ENCODE assay signal across 14 cellular contexts in genomic region chr6:36980129-36980528, GRCh38. TPM values are rescaled to one million over a fixed set of nuclear protein-coding genes. Genes with fewer than 3 reads are reported as not detected.
DNase-seq lines count a peak whose midpoint lies in the region; ATAC-seq, FAIRE-seq and TF ChIP-seq lines count a peak whose summit lies in the region.
"Had no signal": no experiment of that assay in that cellular context is flagged by ENCODE, and none has a peak within 500 bp of the region (broad histone marks: within the 10 kb centered on the region; RNA-seq: fewer than 3 reads in every experiment).

No MANE protein-coding gene starts in this region.

- H3K27me3 Mint-ChIP-seq in astrocyte (ENCODE audit: low read depth, unreplicated experiment) (no peaks in the 10 kb centered on the region), neural progenitor cell (ENCODE audit: insufficient read depth, low read depth) (no peaks in the 10 kb centered on the region)
- H3K27me3 Mint-ChIP-seq: IgD-negative memory B cell had no signal

- TF ChIP-seq POLR2A in heart left ventricle (IDR thresholded peaks at IDR 0.05) = no peak

- H3K4me2 ChIP-seq in astrocyte (ENCODE audit: low read length) = no peak overlapping the region
- no peak overlapping the region for H3K4me2 ChIP-seq in neural progenitor cell
- H3K4me2 ChIP-seq in PC-3 (ENCODE audit: low read length) = no peak overlapping the region

- no peaks in the 10 kb centered on the region for H3K9me2 ChIP-seq in PC-3 (replicated peaks; ENCODE audit: low read length)

- H3K79me2 ChIP-seq in astrocyte (ENCODE audit: insufficient read depth, low read length) = peaks cover 84% of the 10 kb centered on the region
- H3K79me2 ChIP-seq in neural progenitor cell (ENCODE audit: low read depth) = peaks cover 68% of the 10 kb centered on the region
- H3K79me2 ChIP-seq in PC-3 (ENCODE audit: low read length) = peaks cover 67% of the 10 kb centered on the region

- peak overlapping the region; percentile 12 for H3K9ac ChIP-seq in astrocyte (ENCODE audit: low read length)
- H3K9ac ChIP-seq in neural progenitor cell = peak overlapping the region; percentile 27
- no peak overlapping the region for H3K9ac ChIP-seq in PC-3 (ENCODE audit: low read length)

- no peak overlapping the region for H2AFZ ChIP-seq in astrocyte (ENCODE audit: low read depth, low read length)
- no peak overlapping the region for H2AFZ ChIP-seq in neural progenitor cell (replicated peaks)
- H2AFZ ChIP-seq in PC-3 (ENCODE audit: low read length) = no peak overlapping the region

- H3F3A ChIP-seq in neural progenitor cell (ENCODE audit: low read depth) = no peaks in the 10 kb centered on the region
- H3F3A ChIP-seq in PC-3 (ENCODE audit: low read length, unreplicated experiment) = no peaks in the 10 kb centered on the region

- H3K9me3 ChIP-seq in heart left ventricle = no peaks in the 10 kb centered on the region
- no peaks in the 10 kb centered on the region for H3K9me3 ChIP-seq in astrocyte (ENCODE audit: insufficient read depth, low read depth, low read length)
- H3K9me3 ChIP-seq in neural progenitor cell (ENCODE audit: low read depth) = no peaks in the 10 kb centered on the region
- no peaks in the 10 kb centered on the region for H3K9me3 ChIP-seq in PC-3 (ENCODE audit: low read length)
- H3K9me3 ChIP-seq: adrenal gland had no signal

- no peak overlapping the region for H3K4me3 Mint-ChIP-seq in astrocyte (ENCODE audit: unreplicated experiment)
- H3K4me3 Mint-ChIP-seq in neural progenitor cell = no peak overlapping the region

- DNase-seq in heart left ventricle = no peak
- no peak for DNase-seq in Right ventricle myocardium inferior (ENCODE audit: missing footprints)
- DNase-seq in astrocyte (ENCODE audit: low read depth) = no peak
- DNase-seq in neural progenitor cell (ENCODE audit: low spot score) = no peak
- DNase-seq in PC-3 = no peak
- DNase-seq in mucosa of gallbladder (ENCODE audit: low spot score) = no peak
- DNase-seq: adrenal gland, dermis blood vessel endothelial cell had no signal

- H3K36me3 ChIP-seq in heart left ventricle = peaks cover 0 to 65% (median 37%) of the 10 kb centered on the region in 9 donors
- peaks cover 44% of the 10 kb centered on the region for H3K36me3 ChIP-seq in astrocyte (ENCODE audit: insufficient read depth, low read length)
- H3K36me3 ChIP-seq in neural progenitor cell = no peaks in the 10 kb centered on the region
- peaks cover 44% of the 10 kb centered on the region for H3K36me3 ChIP-seq in PC-3 (ENCODE audit: low read depth, low read length)

- TF ChIP-seq CTCF in heart left ventricle (IDR thresholded peaks at IDR 0.05) (no peak), astrocyte (IDR thresholded peaks at IDR 0.05; ENCODE audit: insufficient read depth, low read depth, low read length) (no peak), neural progenitor cell (IDR thresholded peaks at IDR 0.05) (no peak), PC-3 (conservative IDR thresholded peaks at IDR 0.05; ENCODE audit: low read depth, low read length) (no peak)

- no TSS peak for BruUV-seq in PC-3 (replicated peaks; lab: Mats Ljungman, UMichigan)

- ATAC-seq in heart left ventricle (no peak), Right ventricle myocardium inferior (no peak), PC-3 (no peak), HG03460 (IDR thresholded peaks at IDR 0.05; ENCODE audit: unreplicated experiment) (no peak)
- ATAC-seq: Panc1 had no signal

- no peaks in the 10 kb centered on the region for H3K27me3 ChIP-seq in heart left ventricle
- no peaks in the 10 kb centered on the region for H3K27me3 ChIP-seq in astrocyte (ENCODE audit: insufficient read depth, low read length)
- no peaks in the 10 kb centered on the region for H3K27me3 ChIP-seq in neural progenitor cell
- no peaks in the 10 kb centered on the region for H3K27me3 ChIP-seq in PC-3 (ENCODE audit: low read length)
- H3K27me3 ChIP-seq: adrenal gland had no signal

- CTCF ChIA-PET in PC-3 (lab: Charles Lee) = no interaction called here

- no peak overlapping the region for H3K4me3 ChIP-seq in heart left ventricle
- no peak overlapping the region for H3K4me3 ChIP-seq in astrocyte (ENCODE audit: insufficient read depth, low read depth, low read length)
- H3K4me3 ChIP-seq in neural progenitor cell = no peak overlapping the region
- H3K4me3 ChIP-seq in PC-3 (ENCODE audit: low read length) = no peak overlapping the region
- H3K4me3 ChIP-seq: adrenal gland had no signal

- 30 to 48% (median 42%) methylated on average over 6 of the region's 6 CpGs for WGBS in heart left ventricle, 4 donors

- peak overlapping the region in 9 of 12 donors; percentile 26 to 77 (median 51) for H3K27ac ChIP-seq in heart left ventricle
- no peak overlapping the region for H3K27ac ChIP-seq in astrocyte (ENCODE audit: low read depth, low read length)
- no peak overlapping the region for H3K27ac ChIP-seq in neural progenitor cell
- H3K27ac ChIP-seq in PC-3 (ENCODE audit: low read length) = no peak overlapping the region

- FAIRE-seq in astrocyte (lab: Jason Lieb, UNC) = no peak
- FAIRE-seq: G401.6 had no signal

- H4K20me1 ChIP-seq in astrocyte (ENCODE audit: insufficient read depth, low read length) (peaks cover 100% of the 10 kb centered on the region), neural progenitor cell (ENCODE audit: low read depth) (peaks cover 71% of the 10 kb centered on the region), PC-3 (ENCODE audit: low read length) (peaks cover 58% of the 10 kb centered on the region)

- intact Hi-C loops in heart left ventricle (cut with DNase I) = loop anchor here in 8 of 10 donors (5.0 to 10.0 kb wide), 4 partner anchors 37 to 215 kb away; partner anchors contain the start of gene C6orf89 (in 3 of the 8)
- intact Hi-C loops in Right ventricle myocardium inferior (cut with DNase I) = no loop called here
- intact Hi-C loops in PC-3 (cut with micrococcal nuclease) = loop anchor here (10.0 kb wide), 1 partner anchor 95 kb away; the partner anchor contains the start of gene C6orf89

- peaks cover 10% of the 10 kb centered on the region for H3K36me3 Mint-ChIP-seq in astrocyte (ENCODE audit: low read depth, unreplicated experiment)
- H3K36me3 Mint-ChIP-seq in neural progenitor cell = peaks cover 14% of the 10 kb centered on the region
- H3K36me3 Mint-ChIP-seq: IgD-negative memory B cell had no signal

- no peak overlapping the region for H3K27ac Mint-ChIP-seq in astrocyte (ENCODE audit: unreplicated experiment)
- no peak overlapping the region for H3K27ac Mint-ChIP-seq in neural progenitor cell

- POLR2A ChIA-PET in PC-3 (lab: Charles Lee; ENCODE audit: unreplicated experiment) = no interaction called here

- H3K4me1 Mint-ChIP-seq in astrocyte (ENCODE audit: low read depth, unreplicated experiment) = peaks cover 27% of the 10 kb centered on the region
- peaks cover 15% of the 10 kb centered on the region for H3K4me1 Mint-ChIP-seq in neural progenitor cell

- H3K4me1 ChIP-seq in heart left ventricle (peaks cover 12 to 98% (median 80%) of the 10 kb centered on the region in 12 donors), astrocyte (ENCODE audit: insufficient read depth, low read length) (peaks cover 18% of the 10 kb centered on the region), neural progenitor cell (peaks cover 17% of the 10 kb centered on the region), PC-3 (ENCODE audit: insufficient read depth, low read length) (peaks cover 16% of the 10 kb centered on the region; the same call in 1 of the 2 replicates)

- H3K9me3 Mint-ChIP-seq in astrocyte (ENCODE audit: unreplicated experiment) (no peaks in the 10 kb centered on the region), neural progenitor cell (no peaks in the 10 kb centered on the region)
- H3K9me3 Mint-ChIP-seq: IgD-negative memory B cell had no signal

RNA-seq across cellular contexts. Expression of gene MTCH1, which starts 5.9 kb away (rescaled TPM):
- total RNA-seq in heart left ventricle (100 to 1,000 TPM; 144 to 320 (median 193) TPM), Right ventricle myocardium inferior (220 TPM), astrocyte (286 and 311 TPM in 2 replicates), neural progenitor cell (ENCODE audit: low replicate concordance) (144 and 250 TPM in 2 replicates), PC-3 (2014; rRNA removed) (253 and 264 TPM in 2 replicates), mucosa of gallbladder (206 TPM)
- 100 to 1,000 TPM; 104 to 367 TPM for polyA plus RNA-seq in heart left ventricle

RNA-seq across cellular contexts. Expression of gene FGD2, which starts 25.3 kb away (rescaled TPM):
- total RNA-seq in heart left ventricle (10 to 100 TPM in 2 of 9 donors, 1 to 10 TPM in 7; 1.4 to 45.8 (median 4.9) TPM), Right ventricle myocardium inferior (7.9 TPM), astrocyte (not detected in 2 replicates), neural progenitor cell (ENCODE audit: low replicate concordance) (0.06 and 0.12 TPM in 2 replicates), PC-3 (2014; rRNA removed) (0.35 and 0.44 TPM in 2 replicates), mucosa of gallbladder (20.5 TPM)
- polyA plus RNA-seq in heart left ventricle = 1 to 10 TPM; 4.1 to 6.9 TPM
- total RNA-seq: dermis blood vessel endothelial cell, fibroblast of lung, pulmonary artery endothelial cell had no signal
- polyA plus RNA-seq: fibroblast of lung had no signal

RNA-seq across cellular contexts. Expression of gene PI16, which starts 25.6 kb away (rescaled TPM):
- total RNA-seq in heart left ventricle = 10 to 100 TPM in 7 of 9 donors, 1 to 10 TPM in 2; 7.5 to 36.2 (median 12.1) TPM
- polyA plus RNA-seq in heart left ventricle = 10 to 100 TPM in 1 of 2 donors, 1 to 10 TPM in 1; 5.7 to 23.5 TPM
- 15.1 TPM for total RNA-seq in Right ventricle myocardium inferior
- not detected in 2 replicates for total RNA-seq in astrocyte
- 0.06 TPM in 1 of 2 replicates, not detected in the other for total RNA-seq in neural progenitor cell (ENCODE audit: low replicate concordance)
- total RNA-seq in PC-3 (2014; rRNA removed) = 0.07 TPM in 1 of 2 replicates, not detected in the other
- 16.2 TPM for total RNA-seq in mucosa of gallbladder
- total RNA-seq: dermis blood vessel endothelial cell, fibroblast of lung had no signal

Comparison
In these comparisons a context has a peak if more than half of its experiments do, and no peak if none do; other contexts are left out.
1. H3K27ac ChIP-seq: peak in heart left ventricle (9 of 12); none in astrocyte (single experiment), neural progenitor cell (single experiment) and PC-3 (single experiment).